13 cellular contexts compared by ENCODE assay signal in the genomic region with DNA sequence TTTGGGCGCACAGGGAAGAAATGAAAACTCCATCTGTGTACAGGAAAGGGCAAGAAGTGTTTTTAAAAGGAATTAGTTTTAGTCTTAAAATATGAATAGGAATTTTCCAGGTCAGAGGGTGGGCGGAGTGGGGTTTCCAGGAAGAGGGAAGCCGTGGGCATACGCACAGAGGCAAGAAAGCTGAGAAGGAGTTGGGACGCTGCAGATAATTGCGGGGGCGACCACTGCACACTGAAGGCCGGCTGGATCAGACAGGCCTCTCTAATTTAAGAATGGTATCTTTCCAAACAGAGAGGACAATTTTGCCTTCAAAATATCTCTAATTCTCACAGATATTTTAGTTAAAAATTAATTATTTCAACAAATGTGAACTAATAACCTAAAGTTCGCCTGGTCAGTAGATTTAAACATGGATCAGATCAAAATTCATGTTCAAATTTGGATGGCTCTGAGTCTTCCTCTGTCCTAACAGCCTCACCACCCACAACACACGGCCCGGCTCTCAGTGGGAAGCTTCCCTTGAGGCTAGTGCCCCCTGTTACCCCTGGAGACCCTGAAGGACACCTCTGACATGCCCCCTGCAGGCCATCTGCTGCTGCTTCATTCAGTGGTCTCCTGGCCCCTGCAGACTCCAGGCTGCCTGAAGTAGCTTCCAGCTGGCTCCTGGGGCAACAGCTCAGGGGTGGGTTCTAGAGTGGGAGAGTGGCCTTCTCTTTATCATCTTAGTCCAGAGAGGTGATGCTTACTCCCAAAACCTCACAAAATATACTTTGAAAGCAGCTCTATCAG.
DNase-seq lines count a peak whose midpoint lies in the region; ATAC-seq and TF ChIP-seq lines count a peak whose summit lies in the region.
"Had no signal": no experiment of that assay in that cellular context is flagged by ENCODE, and none has a peak within 500 bp of the region (broad histone marks: within the 10 kb centered on the region; RNA-seq: fewer than 3 reads in every experiment).

No MANE protein-coding gene starts in this region.

- no peak overlapping the region for H3K4me3 ChIP-seq in AG09309 (ENCODE audit: control insufficient read depth, low read depth, low read length)
- no peak overlapping the region for H3K4me3 ChIP-seq in SK-N-SH (ENCODE audit: low read depth in 2 of 2, low read length in 1 of 2)
- no peak overlapping the region for H3K4me3 ChIP-seq in kidney epithelial cell (ENCODE audit: low read depth, low read length)
- H3K4me3 ChIP-seq: spleen had no signal

- ATAC-seq in GM19351 (IDR thresholded peaks at IDR 0.05; ENCODE audit: unreplicated experiment), result peak; percentile 38
- no peak for ATAC-seq in left colon
- ATAC-seq in HG02759 (IDR thresholded peaks at IDR 0.05; ENCODE audit: unreplicated experiment), result no peak
- no peak for ATAC-seq in sciatic nerve

- no peaks in the 10 kb centered on the region for H3K36me3 ChIP-seq in SK-N-SH (replicated peaks in 1 of 2; ENCODE audit: control insufficient read depth in 1 of 2, insufficient read depth in 2 of 2, low read length in 1 of 2)
- H3K36me3 ChIP-seq in kidney epithelial cell (ENCODE audit: control insufficient read depth, insufficient read depth, low read length), result no peaks in the 10 kb centered on the region
- H3K36me3 ChIP-seq: spleen had no signal

- no peaks in the 10 kb centered on the region for H3K79me2 ChIP-seq in SK-N-SH (ENCODE audit: insufficient read depth)

- no peaks in the 10 kb centered on the region for H3K9me3 ChIP-seq in SK-N-SH
- H3K9me3 ChIP-seq: spleen had no signal

- H3K4me1 ChIP-seq in SK-N-SH (ENCODE audit: control insufficient read depth in 1 of 2, insufficient read depth in 2 of 2, low read depth in 1 of 2, low read length in 1 of 2), result peaks cover 3 to 60% of the 10 kb centered on the region in 2 experiments

- CTCF ChIA-PET in SK-N-SH (lab: Yijun Ruan, JAX), result interaction anchor here (1.1 to 1.6 kb wide), 3 partner anchors 9 to 49 kb away, joined by 3 to 5 read pairs (median 4); no protein-coding TSS in a partner anchor

- peaks cover 25% of the 10 kb centered on the region for H3F3A ChIP-seq in SK-N-SH (replicated peaks; ENCODE audit: insufficient read depth)

- DNase-seq in AG09309 (ENCODE audit: low read depth) (no peak), SK-N-SH (peak; percentile 19), kidney epithelial cell (ENCODE audit: low read depth) (no peak), left colon (no peak), sciatic nerve (ENCODE audit: low spot score) (no peak), DMS114 treated with DMSO at 0.1 percent for 48 hours (lab: John Stamatoyannopoulos, UW; ENCODE audit: unreplicated experiment) (no peak)
- DNase-seq: kidney, natural killer cell, NCI-H1092, NCI-H69, spleen had no signal

- intact Hi-C loops in left colon (cut with DNase I, micrococcal nuclease) (no loop called here), sciatic nerve (cut with DNase I) (no loop called here)

- POLR2A ChIA-PET in SK-N-SH (lab: Yijun Ruan, JAX), result no interaction called here

- no peaks in the 10 kb centered on the region for H4K20me1 ChIP-seq in SK-N-SH (ENCODE audit: insufficient read depth)

- no peaks in the 10 kb centered on the region for H3K27me3 ChIP-seq in SK-N-SH (ENCODE audit: insufficient read depth)
- H3K27me3 ChIP-seq in kidney epithelial cell (ENCODE audit: control insufficient read depth, insufficient read depth, low read length), result no peaks in the 10 kb centered on the region
- H3K27me3 ChIP-seq: spleen had no signal

- WGBS in SK-N-SH (ENCODE audit: low lambda C conversion rate), result 52% methylated on average over 11 of the region's 11 CpGs

- peak overlapping the region; percentile 14; the same call in 1 of the 2 replicates for H3K9ac ChIP-seq in SK-N-SH

- TF ChIP-seq CTCF in AG09309 (IDR thresholded peaks at IDR 0.05; ENCODE audit: control insufficient read depth, insufficient read depth, low read depth, low read length, missing control alignments) (peak; percentile 8), SK-N-SH (IDR thresholded peaks at IDR 0.05) (peak; percentile 58), kidney epithelial cell (IDR thresholded peaks at IDR 0.05; ENCODE audit: insufficient read depth, low read length, poor library complexity, severe bottlenecking) (peak; percentile 14)

- peak overlapping the region in 1 of 2 experiments; percentile 36; a peak in 2 of 4 replicates for H3K27ac ChIP-seq in SK-N-SH (ENCODE audit: low read depth in 2 of 2, low read length in 1 of 2)
- H3K27ac ChIP-seq: spleen had no signal

- no peak for TF ChIP-seq EP300 in SK-N-SH (IDR thresholded peaks at IDR 0.05; ENCODE audit: borderline replicate concordance in 1 of 2, low read depth in 1 of 2, low read length in 1 of 2)

- peak overlapping the region; percentile 90 for H2AFZ ChIP-seq in SK-N-SH (ENCODE audit: low read depth)

- TF ChIP-seq RAD21 in SK-N-SH (IDR thresholded peaks at IDR 0.05; ENCODE audit: low read length), result no peak

- 0 out of 2 replicates have a peak overlapping the region, but pooled peaks have one; percentile 1 for H3K4me2 ChIP-seq in SK-N-SH

- no peaks in the 10 kb centered on the region for H3K9me2 ChIP-seq in SK-N-SH

TF ChIP-seq in SK-N-SH, 30 proteins besides CTCF, POLR2A, EP300 and RAD21:
- TF ChIP-seq GATA2 (CRISPR knock-in tag; IDR thresholded peaks at IDR 0.05) (no peak), TAF1 (IDR thresholded peaks at IDR 0.05; ENCODE audit: borderline replicate concordance, low read depth, low read length) (no peak), RXRA (IDR thresholded peaks at IDR 0.05; ENCODE audit: borderline replicate concordance, low read depth) (no peak), SMC3 (IDR thresholded peaks at IDR 0.05; ENCODE audit: low read depth, low read length) (no peak), EZH2phosphoT487 (IDR thresholded peaks at IDR 0.05; ENCODE audit: borderline replicate concordance, low read depth) (no peak), FOXJ3 (CRISPR knock-in tag; IDR thresholded peaks at IDR 0.05) (no peak)
- TF ChIP-seq, protein P1, sequence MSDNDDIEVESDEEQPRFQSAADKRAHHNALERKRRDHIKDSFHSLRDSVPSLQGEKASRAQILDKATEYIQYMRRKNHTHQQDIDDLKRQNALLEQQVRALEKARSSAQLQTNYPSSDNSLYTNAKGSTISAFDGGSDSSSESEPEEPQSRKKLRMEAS (IDR thresholded peaks at IDR 0.05; ENCODE audit: low read depth), result no peak

Comparison
In these comparisons a context has a peak if more than half of its experiments do, and no peak if none do; other contexts are left out.
1. CTCF ChIP-seq: peak in every context shown above with its lines; median percentile 58 in SK-N-SH; 14 in kidney epithelial cell; 8 in AG09309.